Comparison of ENCODE assay signal across 19 cellular contexts in genomic region chr1:246709196-246709595, GRCh38. TPM values are rescaled to one million over a fixed set of nuclear protein-coding genes. Genes with fewer than 3 reads are reported as not detected.
DNase-seq lines count a peak whose midpoint lies in the region; TF ChIP-seq lines count a peak whose summit lies in the region.
"Had no signal": no experiment of that assay in that cellular context is flagged by ENCODE, and none has a peak within 500 bp of the region (broad histone marks: within the 10 kb centered on the region; RNA-seq: fewer than 3 reads in every experiment).

No MANE protein-coding gene starts in this region.

- no peaks in the 10 kb centered on the region for H4K20me1 ChIP-seq in Karpas-422 (ENCODE audit: insufficient read depth, low read depth, low read length)

- H3K9ac ChIP-seq in Karpas-422 (ENCODE audit: low read length): no peak overlapping the region
- peak overlapping the region in 1 of 2 donors; percentile 44 for H3K9ac ChIP-seq in colonic mucosa (ENCODE audit: low read depth in 2 of 2, low read length in 2 of 2)
- H3K9ac ChIP-seq in mucosa of rectum (ENCODE audit: low read depth in 1 of 2, low read length in 2 of 2): no peak overlapping the region

- H2AFZ ChIP-seq in Karpas-422 (ENCODE audit: low read length): no peak overlapping the region

- H3K9me3 ChIP-seq in Karpas-422 (ENCODE audit: low read length) (no peaks in the 10 kb centered on the region), colonic mucosa (no peaks in the 10 kb centered on the region), mucosa of rectum (ENCODE audit: control insufficient read depth in 2 of 2, low read length in 2 of 2) (no peaks in the 10 kb centered on the region), suprapubic skin (no peaks in the 10 kb centered on the region)
- H3K9me3 ChIP-seq: HAP-1 had no signal

- no peak overlapping the region for H3K27ac ChIP-seq in Karpas-422 (ENCODE audit: low read length)
- H3K27ac ChIP-seq in colonic mucosa: peak overlapping the region; percentile 30
- H3K27ac ChIP-seq in mucosa of rectum (ENCODE audit: low read depth in 2 of 2, low read length in 2 of 2): peak overlapping the region; percentile 68 to 72
- H3K27ac ChIP-seq in suprapubic skin: no peak overlapping the region
- H3K27ac ChIP-seq: SK-N-MC had no signal

- no peak for TF ChIP-seq CTCF in colonic mucosa (IDR thresholded peaks at IDR 0.05)
- TF ChIP-seq CTCF in suprapubic skin (IDR thresholded peaks at IDR 0.05): no peak

- TF ChIP-seq POLR2A in suprapubic skin (IDR thresholded peaks at IDR 0.05): no peak

- no peak overlapping the region for H3K4me3 ChIP-seq in Karpas-422 (ENCODE audit: low read length)
- H3K4me3 ChIP-seq in colonic mucosa: no peak overlapping the region
- no peak overlapping the region for H3K4me3 ChIP-seq in mucosa of rectum (ENCODE audit: low read length in 2 of 2)
- no peak overlapping the region for H3K4me3 ChIP-seq in suprapubic skin
- H3K4me3 ChIP-seq: HAP-1, SK-N-MC had no signal

- H3K9me2 ChIP-seq in Karpas-422 (replicated peaks; ENCODE audit: insufficient read depth, low read length): no peaks in the 10 kb centered on the region

- no peaks in the 10 kb centered on the region for H3K79me2 ChIP-seq in Karpas-422 (ENCODE audit: low read length)

- H3K4me1 ChIP-seq in Karpas-422 (ENCODE audit: low read length): no peaks in the 10 kb centered on the region
- no peaks in the 10 kb centered on the region for H3K4me1 ChIP-seq in colonic mucosa
- H3K4me1 ChIP-seq in mucosa of rectum (ENCODE audit: control insufficient read depth in 2 of 2, insufficient read depth in 2 of 2, low read length in 2 of 2): peaks cover 6 to 12% of the 10 kb centered on the region in 2 donors
- H3K4me1 ChIP-seq in suprapubic skin: peaks cover 3% of the 10 kb centered on the region
- H3K4me1 ChIP-seq: HAP-1 had no signal

- no peak for TF ChIP-seq EP300 in suprapubic skin (IDR thresholded peaks at IDR 0.05)

- intact Hi-C loops in colonic mucosa (cut with DNase I): no loop called here

- no peaks in the 10 kb centered on the region for H3K36me3 ChIP-seq in Karpas-422 (ENCODE audit: insufficient read depth, low read length)
- no peaks in the 10 kb centered on the region for H3K36me3 ChIP-seq in colonic mucosa
- H3K36me3 ChIP-seq in mucosa of rectum (ENCODE audit: control insufficient read depth in 2 of 2, insufficient read depth in 2 of 2, low read length in 2 of 2): no peaks in the 10 kb centered on the region
- no peaks in the 10 kb centered on the region for H3K36me3 ChIP-seq in suprapubic skin
- H3K36me3 ChIP-seq: HAP-1 had no signal

- no peak overlapping the region for H3K4me2 ChIP-seq in Karpas-422 (ENCODE audit: low read depth, low read length, poor library complexity, severe bottlenecking)

- H3K27me3 ChIP-seq in Karpas-422 (ENCODE audit: low read length) (peaks cover 2% of the 10 kb centered on the region; the same call in 1 of the 2 replicates), colonic mucosa (no peaks in the 10 kb centered on the region), mucosa of rectum (ENCODE audit: control insufficient read depth in 2 of 2, insufficient read depth in 2 of 2, low read length in 2 of 2) (no peaks in the 10 kb centered on the region), suprapubic skin (no peaks in the 10 kb centered on the region)

- WGBS in suprapubic skin: 95% methylated on average over 4 of the region's 4 CpGs

- DNase-seq in Karpas-422 (peak; percentile 26), colonic mucosa (no peak), NCI-H1417 (lab: John Stamatoyannopoulos, UW) (no peak), suprapubic skin (ENCODE audit: low spot score in 2 of 2) (no peak), HCEC 1CT (no peak)
- no peak for DNase-seq in activated CD4-positive, alpha-beta T cell treated with anti-CD3 and anti-CD28 coated beads, Interleukin-2, amount 50 U/mL, for 4 hours
- DNase-seq: CD4-positive, CD25-positive, alpha-beta regulatory T cell; DMS153; DND-41; GOT3; NCI-H1092 treated with DMSO at 0.1 percent for 48 hours; NCI-H1436 treated with DMSO at 0.1 percent for 48 hours; NCI-H1930; NCI-H446; NCI-H526; SHP77 treated with DMSO at 0.1 percent for 48 hours had no signal

RNA-seq across cellular contexts. Expression of gene SCCPDH, which starts 15.0 kb away (rescaled TPM):
- 35.1 and 42.3 TPM in 2 replicates for total RNA-seq in Karpas-422 (2014; rRNA removed; shearing (Covaris generic); ENCODE audit: low replicate concordance)
- total RNA-seq in colonic mucosa (10 to 100 TPM; 29.9 to 40.1 TPM), suprapubic skin (10 to 100 TPM in 2 of 4 donors, 1 to 10 TPM in 2; 4.0 to 11.2 (median 10.0) TPM)

Comparison
In these comparisons a context has a peak if more than half of its experiments do, and no peak if none do; other contexts are left out.
1. H3K27ac ChIP-seq: peak in colonic mucosa (single experiment) and mucosa of rectum (2 of 2); none in Karpas-422 (single experiment) and suprapubic skin (single experiment).